Comparison of ENCODE assay signal across 11 cellular contexts in the genomic region with DNA sequence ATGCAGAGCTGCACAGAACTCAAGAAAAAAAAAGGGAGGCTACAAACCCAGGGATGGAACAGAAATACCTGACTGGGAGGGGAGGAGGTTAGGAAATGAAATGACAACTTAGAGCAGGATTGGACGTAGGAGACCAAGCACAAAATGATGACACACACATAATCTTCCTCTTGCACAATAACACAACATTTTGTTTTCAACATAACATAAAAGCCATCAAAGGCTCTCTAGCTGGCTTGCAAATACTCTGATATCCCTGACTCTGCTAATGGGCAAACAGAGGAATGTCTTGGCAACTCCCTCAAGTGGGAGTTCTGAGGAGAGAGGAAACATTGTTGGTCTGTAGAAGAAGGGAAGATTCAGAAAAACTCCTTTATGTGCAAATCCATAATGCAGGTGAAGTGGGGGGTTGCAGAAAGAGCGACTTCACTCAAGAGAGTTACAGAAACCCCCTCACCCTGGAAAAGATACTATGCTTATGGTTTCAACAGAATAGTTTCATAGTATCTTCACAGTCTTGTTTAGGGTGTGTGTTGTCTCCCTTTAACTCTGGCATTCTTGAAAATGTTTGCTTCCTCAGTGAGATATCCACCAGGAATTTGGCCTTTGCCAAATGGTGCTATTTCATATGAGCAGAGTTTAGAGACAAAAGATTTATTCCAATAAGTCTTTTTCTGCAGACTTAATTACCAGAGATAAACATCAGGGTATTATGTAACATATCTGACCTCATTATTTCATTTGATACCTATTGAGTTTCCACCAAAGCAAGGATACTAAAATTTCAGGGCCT. TPM values are rescaled to one million over a fixed set of nuclear protein-coding genes. Genes with fewer than 3 reads are reported as not detected.
A peak's percentile ranks its signal among the peaks of the same experiment; 100 is the strongest.
DNase-seq lines count a peak whose midpoint lies in the region; ATAC-seq and TF ChIP-seq lines count a peak whose summit lies in the region.
"Had no signal": no experiment of that assay in that cellular context is flagged by ENCODE, and none has a peak within 500 bp of the region (broad histone marks: within the 10 kb centered on the region; RNA-seq: fewer than 3 reads in every experiment).

No MANE protein-coding gene starts in this region.

- DNase-seq in EL (peak; percentile 74), SK-N-SH (no peak), fibroblast of mammary gland (ENCODE audit: low read depth) (peak; percentile 82), sciatic nerve (ENCODE audit: low spot score) (no peak), erythroblast (lab: John Stamatoyannopoulos, UW) (no peak), Calu3 (no peak)
- DNase-seq in T-helper 2 cell treated with Interferon-gamma antibody and Interleukin-4, amounts not matched to agents 5 μg/mL and 100 μg/mL, for 36 hours (ENCODE audit: low spot score) = no peak
- DNase-seq: DMS 273 treated with DMSO at 0.1 percent for 48 hours, psoas muscle had no signal

- H3K9me2 ChIP-seq in SK-N-SH = no peaks in the 10 kb centered on the region

- H3K4me3 ChIP-seq in SK-N-SH (ENCODE audit: low read depth in 2 of 2, low read length in 1 of 2) = no peak overlapping the region
- no peak overlapping the region for H3K4me3 ChIP-seq in fibroblast of mammary gland (ENCODE audit: control insufficient read depth, low read depth, low read length)
- H3K4me3 ChIP-seq: psoas muscle had no signal

- TF ChIP-seq POLR2A in erythroblast (IDR thresholded peaks at IDR 0.05; ENCODE audit: low read length) = no peak

- H3K79me2 ChIP-seq in SK-N-SH (ENCODE audit: insufficient read depth) = no peaks in the 10 kb centered on the region

- H3K27me3 ChIP-seq in SK-N-SH (ENCODE audit: insufficient read depth) = no peaks in the 10 kb centered on the region

- H3K27ac ChIP-seq in SK-N-SH (ENCODE audit: low read depth in 2 of 2, low read length in 1 of 2) = peak overlapping the region; percentile 71 to 74
- H3K27ac ChIP-seq: psoas muscle, VCaP had no signal

- peaks cover 4% of the 10 kb centered on the region for H3K4me1 Mint-ChIP-seq in T-helper 2 cell treated with Interferon-gamma antibody and Interleukin-4, amounts not matched to agents 5 μg/mL and 100 μg/mL, for 36 hours (ENCODE audit: low read depth)
- no peaks in the 10 kb centered on the region for H3K4me1 Mint-ChIP-seq in Calu3 (ENCODE audit: low read depth, unreplicated experiment)

- no peak overlapping the region for H3K27ac Mint-ChIP-seq in T-helper 2 cell treated with Interferon-gamma antibody and Interleukin-4, amounts not matched to agents 5 μg/mL and 100 μg/mL, for 36 hours
- H3K27ac Mint-ChIP-seq in Calu3 (ENCODE audit: unreplicated experiment) = no peak overlapping the region

- CTCF ChIA-PET in SK-N-SH (lab: Yijun Ruan, JAX) (interaction anchor here (0.6 to 1.7 kb wide), 4 partner anchors 19 to 90 kb away, joined by 3 to 9 read pairs (median 4); a partner anchor contains a TSS), Calu3 (lab: Charles Lee) (interaction anchor here (1.7 kb wide), 1 partner anchor 47 kb away, joined by 6 read pairs; no protein-coding TSS in a partner anchor)

- WGBS in SK-N-SH (ENCODE audit: low lambda C conversion rate) = 65% methylated on average over 2 of the region's 2 CpGs

- H3K36me3 ChIP-seq in SK-N-SH (replicated peaks in 1 of 2; ENCODE audit: control insufficient read depth in 1 of 2, insufficient read depth in 2 of 2, low read length in 1 of 2) = peaks cover 41 to 48% of the 10 kb centered on the region in 2 experiments

- TF ChIP-seq EP300 in SK-N-SH (IDR thresholded peaks at IDR 0.05; ENCODE audit: borderline replicate concordance in 1 of 2, low read depth in 1 of 2, low read length in 1 of 2) = 0 out of 4 replicates have a peak, but pooled peaks of 1 of the 2 experiments have one; percentile 21

- TF ChIP-seq CTCF in SK-N-SH (IDR thresholded peaks at IDR 0.05) (no peak), fibroblast of mammary gland (conservative IDR thresholded peaks at IDR 0.05; ENCODE audit: control insufficient read depth, insufficient read depth, low read depth, low read length) (no peak), Calu3 (IDR thresholded peaks at IDR 0.05; ENCODE audit: unreplicated experiment) (no peak)

- no peak overlapping the region for H3K9ac ChIP-seq in SK-N-SH

- no peaks in the 10 kb centered on the region for H3K27me3 Mint-ChIP-seq in T-helper 2 cell treated with Interferon-gamma antibody and Interleukin-4, amounts not matched to agents 5 μg/mL and 100 μg/mL, for 36 hours (ENCODE audit: low read depth)
- no peaks in the 10 kb centered on the region for H3K27me3 Mint-ChIP-seq in Calu3 (ENCODE audit: unreplicated experiment)

- H3K9me3 ChIP-seq in SK-N-SH = no peaks in the 10 kb centered on the region
- H3K9me3 ChIP-seq: psoas muscle had no signal

- no peak overlapping the region for H2AFZ ChIP-seq in SK-N-SH (ENCODE audit: low read depth)

- peak overlapping the region; percentile 55 for H3K4me2 ChIP-seq in SK-N-SH

- TF ChIP-seq RAD21 in SK-N-SH (IDR thresholded peaks at IDR 0.05; ENCODE audit: low read length) = no peak

- H3F3A ChIP-seq in SK-N-SH (replicated peaks; ENCODE audit: insufficient read depth) = peaks cover 49% of the 10 kb centered on the region

- peak; percentile 59 for ATAC-seq in sciatic nerve
- ATAC-seq in GM21367 (IDR thresholded peaks at IDR 0.05; ENCODE audit: unreplicated experiment) = no peak

- BruUV-seq in Calu3 (replicated peaks; lab: Mats Ljungman, UMichigan) = no TSS peak

- H3K4me1 ChIP-seq in SK-N-SH (ENCODE audit: control insufficient read depth in 1 of 2, insufficient read depth in 2 of 2, low read depth in 1 of 2, low read length in 1 of 2) = peaks cover 7 to 46% of the 10 kb centered on the region in 2 experiments; a peak in 3 of 4 replicates

- POLR2A ChIA-PET in SK-N-SH (lab: Yijun Ruan, JAX) = no interaction called here

- intact Hi-C loops in sciatic nerve (cut with DNase I) = no loop called here
- intact Hi-C loops in Calu3 (cut with micrococcal nuclease; ENCODE audit: unreplicated experiment) = no loop called here

- H3K9me3 Mint-ChIP-seq in T-helper 2 cell treated with Interferon-gamma antibody and Interleukin-4, amounts not matched to agents 5 μg/mL and 100 μg/mL, for 36 hours = no peaks in the 10 kb centered on the region
- H3K9me3 Mint-ChIP-seq in Calu3 (ENCODE audit: low read depth, unreplicated experiment) = no peaks in the 10 kb centered on the region

- H3K36me3 Mint-ChIP-seq in T-helper 2 cell treated with Interferon-gamma antibody and Interleukin-4, amounts not matched to agents 5 μg/mL and 100 μg/mL, for 36 hours (ENCODE audit: low read depth) = peaks cover 6% of the 10 kb centered on the region
- H3K36me3 Mint-ChIP-seq in Calu3 (ENCODE audit: insufficient read depth, unreplicated experiment) = no peaks in the 10 kb centered on the region

- H3K4me3 Mint-ChIP-seq in T-helper 2 cell treated with Interferon-gamma antibody and Interleukin-4, amounts not matched to agents 5 μg/mL and 100 μg/mL, for 36 hours = no peak overlapping the region
- no peak overlapping the region for H3K4me3 Mint-ChIP-seq in Calu3 (ENCODE audit: low read depth, unreplicated experiment)

- no peaks in the 10 kb centered on the region for H4K20me1 ChIP-seq in SK-N-SH (ENCODE audit: insufficient read depth)

TF ChIP-seq in SK-N-SH, 30 proteins besides CTCF, POLR2A, EP300 and RAD21 (continues in another document):
- no peak for TF ChIP-seq CHD2 (IDR thresholded peaks at IDR 0.05; ENCODE audit: low read length, partially characterized antibody)
- no peak for TF ChIP-seq TEAD4 (IDR thresholded peaks at IDR 0.05; ENCODE audit: borderline replicate concordance, insufficient read depth)
- no peak for TF ChIP-seq FOXM1 (IDR thresholded peaks at IDR 0.05; ENCODE audit: low read depth)
- no peak for TF ChIP-seq GABPA (IDR thresholded peaks at IDR 0.05; ENCODE audit: low read depth)
- TF ChIP-seq FOSL2 (IDR thresholded peaks at IDR 0.05; ENCODE audit: borderline replicate concordance, low read depth) = no peak; the same call in 1 of the 2 replicates
- TF ChIP-seq, protein P1, sequence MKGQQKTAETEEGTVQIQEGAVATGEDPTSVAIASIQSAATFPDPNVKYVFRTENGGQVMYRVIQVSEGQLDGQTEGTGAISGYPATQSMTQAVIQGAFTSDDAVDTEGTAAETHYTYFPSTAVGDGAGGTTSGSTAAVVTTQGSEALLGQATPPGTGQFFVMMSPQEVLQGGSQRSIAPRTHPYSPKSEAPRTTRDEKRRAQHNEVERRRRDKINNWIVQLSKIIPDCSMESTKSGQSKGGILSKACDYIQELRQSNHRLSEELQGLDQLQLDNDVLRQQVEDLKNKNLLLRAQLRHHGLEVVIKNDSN (IDR thresholded peaks at IDR 0.05; ENCODE audit: borderline replicate concordance, low read depth) = no peak
- peak; percentile 35 for TF ChIP-seq JUND (IDR thresholded peaks at IDR 0.05)
- peak; percentile 52; the same call in 1 of the 2 replicates for TF ChIP-seq RXRA (IDR thresholded peaks at IDR 0.05; ENCODE audit: borderline replicate concordance, low read depth)
- TF ChIP-seq, protein P2, sequence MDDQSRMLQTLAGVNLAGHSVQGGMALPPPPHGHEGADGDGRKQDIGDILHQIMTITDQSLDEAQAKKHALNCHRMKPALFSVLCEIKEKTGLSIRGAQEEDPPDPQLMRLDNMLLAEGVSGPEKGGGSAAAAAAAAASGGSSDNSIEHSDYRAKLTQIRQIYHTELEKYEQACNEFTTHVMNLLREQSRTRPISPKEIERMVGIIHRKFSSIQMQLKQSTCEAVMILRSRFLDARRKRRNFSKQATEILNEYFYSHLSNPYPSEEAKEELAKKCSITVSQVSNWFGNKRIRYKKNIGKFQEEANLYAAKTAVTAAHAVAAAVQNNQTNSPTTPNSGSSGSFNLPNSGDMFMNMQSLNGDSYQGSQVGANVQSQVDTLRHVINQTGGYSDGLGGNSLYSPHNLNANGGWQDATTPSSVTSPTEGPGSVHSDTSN (IDR thresholded peaks at IDR 0.05) = 0 out of 2 replicates have a peak, but pooled peaks have one; percentile 2

RNA-seq across cellular contexts. Expression of a gene that starts 43.8 kb away (rescaled TPM):
- polyA plus RNA-seq in SK-N-SH (2012; rRNA removed) = 34.4 and 58.8 TPM in 2 replicates
- polyA plus RNA-seq in SK-N-SH (2012; cell fraction: cytosol; rRNA removed) = 30.9 and 41.3 TPM in 2 replicates
- polyA plus RNA-seq in SK-N-SH (2012; cell fraction: nucleus; rRNA removed) = 136 and 138 TPM in 2 replicates
- 93.0 TPM for total RNA-seq in sciatic nerve
- total RNA-seq in Calu3 (2022) = 1.3 and 4.3 TPM in 2 replicates

RNA-seq across cellular contexts. Expression of a gene that starts 57.1 kb away (rescaled TPM):
- 35.1 and 50.8 TPM in 2 replicates for polyA plus RNA-seq in SK-N-SH (2012; rRNA removed)
- polyA plus RNA-seq in SK-N-SH (2012; cell fraction: cytosol; rRNA removed) = 27.0 and 33.1 TPM in 2 replicates
- polyA plus RNA-seq in SK-N-SH (2012; cell fraction: nucleus; rRNA removed) = 62.9 and 79.3 TPM in 2 replicates
- total RNA-seq in sciatic nerve (26.7 TPM), Calu3 (2022) (31.9 and 40.3 TPM in 2 replicates)

RNA-seq across cellular contexts. Expression of a gene that starts 57.2 kb away (rescaled TPM):
- polyA plus RNA-seq in SK-N-SH (2012; rRNA removed) = 42.6 and 56.7 TPM in 2 replicates
- 65.7 and 79.5 TPM in 2 replicates for polyA plus RNA-seq in SK-N-SH (2012; cell fraction: cytosol; rRNA removed)
- 20.8 and 36.2 TPM in 2 replicates for polyA plus RNA-seq in SK-N-SH (2012; cell fraction: nucleus; rRNA removed)
- total RNA-seq in sciatic nerve (43.0 TPM), Calu3 (2022) (58.0 and 60.9 TPM in 2 replicates)

Comparison
In these comparisons a context has a peak if more than half of its experiments do, and no peak if none do; other contexts are left out.
1. DNase-seq: peak in EL (single experiment) and fibroblast of mammary gland (single experiment); none in SK-N-SH (single experiment), sciatic nerve (single experiment), erythroblast (0 of 2), T-helper 2 cell treated with Interferon-gamma antibody and Interleukin-4, amounts not matched to agents 5 μg/mL and 100 μg/mL, for 36 hours (single experiment) and Calu3 (single experiment).
2. RNA of a gene that starts 43.8 kb away (total RNA-seq): 93.0 TPM in sciatic nerve (single experiment); 1.3 to 4.3 TPM in Calu3; every median in the first group is over 10 times any median in the second.